15 cellular contexts compared by ENCODE assay signal in genomic region chr22:45744442-45744841, GRCh38.
"Had no signal": no experiment of that assay in that cellular context is flagged by ENCODE, and none has a peak within 500 bp of the region (broad histone marks: within the 10 kb centered on the region; RNA-seq: fewer than 3 reads in every experiment).

No MANE protein-coding gene starts in this region.

- H3K4me1 Mint-ChIP-seq: activated B cell treated with CpG ODN at 0.5 μM for 24 hours, nephron had no signal

- H3K9me3 Mint-ChIP-seq: central memory CD8-positive, alpha-beta T cell had no signal

- H3K27ac Mint-ChIP-seq: activated B cell treated with CpG ODN at 0.5 μM for 24 hours, brain, nephron, T-helper 17 cell had no signal

- H3K4me3 Mint-ChIP-seq: activated B cell treated with CpG ODN at 0.5 μM for 24 hours; brain; central memory CD8-positive, alpha-beta T cell; nephron; T-helper 17 cell had no signal

- H3K27ac ChIP-seq: uterus had no signal

- H3K27me3 Mint-ChIP-seq: activated B cell treated with CpG ODN at 0.5 μM for 24 hours; brain; central memory CD8-positive, alpha-beta T cell; T-helper 17 cell had no signal

- DNase-seq: activated B cell treated with CpG ODN at 0.5 μM for 24 hours; activated CD4-positive, alpha-beta T cell treated with anti-CD3 and anti-CD28 coated beads, Interleukin-2, amount 50 U/mL, for 1 hour; activated naive CD4-positive, alpha-beta T cell treated with anti-CD3 and anti-CD28 coated beads, Interleukin-2, amount 50 U/mL, for 16 hours; activated T-cell treated with anti-CD3 and anti-CD28 coated beads for 4 hours; adrenal gland; cortex of kidney; effector memory CD4-positive, alpha-beta T cell; hypothalamus; stimulated activated CD4-positive, alpha-beta T cell treated with anti-CD3 and anti-CD28 coated beads, Interleukin-12 subunit alpha, Interleukin-12 subunit beta, amount 100 ng/mL, for 4 hours; stimulated activated naive CD4-positive, alpha-beta T cell; T-helper 17 cell; uterus had no signal

- ATAC-seq: T-helper 17 cell had no signal
